Comparison of ENCODE assay signal across 8 cellular contexts in genomic region chr17:40095944-40096791, GRCh38. TPM values are rescaled to one million over a fixed set of nuclear protein-coding genes. Genes with fewer than 3 reads are reported as not detected.
A peak's percentile ranks its signal among the peaks of the same experiment; 100 is the strongest.
DNase-seq lines count a peak whose midpoint lies in the region; ATAC-seq, FAIRE-seq and TF ChIP-seq lines count a peak whose summit lies in the region.

No MANE protein-coding gene starts in this region.

- no peak overlapping the region for H2AK5ac ChIP-seq in trophoblast cell (ENCODE audit: low read length)

- no peak overlapping the region for H3K4ac ChIP-seq in trophoblast cell (ENCODE audit: low read depth, low read length)

- in situ Hi-C loops in GM12878 (cut with MboI): no loop called here

- intact Hi-C loops in GM12878 (cut with micrococcal nuclease; ENCODE audit: unreplicated experiment): no loop called here

- H3K18ac ChIP-seq in trophoblast cell (ENCODE audit: low read length): no peak overlapping the region

- no peaks in the 10 kb centered on the region for H3K9me3 ChIP-seq in GM12878 (replicated peaks; ENCODE audit: control insufficient read depth, insufficient read depth, low read length)
- H3K9me3 ChIP-seq in trophoblast cell (ENCODE audit: insufficient read depth, low read depth, low read length): peaks cover 2% of the 10 kb centered on the region
- H3K9me3 ChIP-seq in upper lobe of left lung: no peaks in the 10 kb centered on the region

- H3K79me2 ChIP-seq in GM12878 (ENCODE audit: control insufficient read depth, insufficient read depth, low read length): peaks cover 11% of the 10 kb centered on the region
- no peaks in the 10 kb centered on the region for H3K79me2 ChIP-seq in trophoblast cell (ENCODE audit: control insufficient read depth, insufficient read depth, low read length, poor library complexity)
- no peaks in the 10 kb centered on the region for H3K79me2 ChIP-seq in GM23338 (replicated peaks; ENCODE audit: insufficient read depth)

- FAIRE-seq in GM12892 (lab: Jason Lieb, UNC) (peak; percentile 97), GM12878 (lab: Jason Lieb, UNC) (peak; percentile 99)

- H3K4me3 ChIP-seq in GM12878: peak overlapping the region; percentile 61
- no peak overlapping the region for H3K4me3 ChIP-seq in trophoblast cell (ENCODE audit: low read depth, low read length)
- peak overlapping the region in 1 of 4 donors; percentile 13 for H3K4me3 ChIP-seq in upper lobe of left lung
- no peak overlapping the region for H3K4me3 ChIP-seq in GM23338

- DNase-seq in GM12892 (ENCODE audit: insufficient read length) (peak; percentile 97), HFFc6 (no peak), GM12878 (ENCODE audit: low read depth, low spot score) (peak; percentile 99), trophoblast cell (peak; percentile 41 to 42), upper lobe of left lung (peak in 1 of 2 donors; percentile 80), SKM-1 treated with dmso at 0.1 percent for 144 hours (lab: John Stamatoyannopoulos, UW; ENCODE audit: unreplicated experiment) (no peak), GM23338 (ENCODE audit: low spot score) (no peak)

- H3K27ac ChIP-seq in GM12878 (ENCODE audit: control insufficient read depth, insufficient read depth) (peak overlapping the region; percentile 83), trophoblast cell (ENCODE audit: low read depth, low read length) (no peak overlapping the region), upper lobe of left lung (peak overlapping the region; percentile 87 to 99 (median 94)), GM23338 (ENCODE audit: low read depth) (no peak overlapping the region)

- H2BK120ac ChIP-seq in trophoblast cell (ENCODE audit: insufficient read depth, low read length, poor library complexity): no peak overlapping the region

- ATAC-seq in GM12878: peak; percentile 78
- ATAC-seq in upper lobe of left lung (ENCODE audit: low FRiP score in 2 of 2): no peak
- ATAC-seq in GM23338: no peak

- RAD21 ChIA-PET in GM12878 (lab: Charles Lee; ENCODE audit: unreplicated experiment): interaction anchor here (1.3 to 7.7 kb wide), 2 partner anchors 15 to 72 kb away, joined by 3 to 155 read pairs; no protein-coding TSS in a partner anchor

- H3K9ac ChIP-seq in GM12878 (ENCODE audit: control insufficient read depth, insufficient read depth, low read length) (peak overlapping the region; percentile 47), trophoblast cell (ENCODE audit: low read length) (no peak overlapping the region)

- H3K4me1 ChIP-seq in GM12878 (ENCODE audit: control insufficient read depth, insufficient read depth, low read length): peaks cover 47% of the 10 kb centered on the region
- H3K4me1 ChIP-seq in trophoblast cell (ENCODE audit: control insufficient read depth in 1 of 2, insufficient read depth in 2 of 2, low read length in 2 of 2): peaks cover 18 to 30% of the 10 kb centered on the region in 2 experiments
- H3K4me1 ChIP-seq in upper lobe of left lung: peaks cover 50 to 80% (median 65%) of the 10 kb centered on the region in 4 donors
- H3K4me1 ChIP-seq in GM23338 (ENCODE audit: insufficient read depth): peaks cover 45% of the 10 kb centered on the region

- peaks cover 0 to 6% of the 10 kb centered on the region in 2 experiments; a peak in 3 of 4 replicates for H3K36me3 ChIP-seq in GM12878 (ENCODE audit: control insufficient read depth in 2 of 2, insufficient read depth in 2 of 2, low read length in 1 of 2)
- peaks cover 13% of the 10 kb centered on the region in 2 experiments for H3K36me3 ChIP-seq in trophoblast cell (ENCODE audit: control insufficient read depth in 1 of 2, insufficient read depth in 2 of 2, low read length in 2 of 2)
- H3K36me3 ChIP-seq in upper lobe of left lung: peaks cover 9 to 64% (median 49%) of the 10 kb centered on the region in 4 donors
- 0 out of 2 replicates have a peak, but pooled peaks cover 3% of the 10 kb centered on the region for H3K36me3 ChIP-seq in GM23338 (ENCODE audit: insufficient read depth)

- BruUV-seq in GM12878 (replicated peaks; lab: Mats Ljungman, UMichigan): TSS peak; percentile 98

- CTCF ChIA-PET in GM12878 (lab: Yijun Ruan, JAX): interaction anchor here (0.9 to 10.6 kb wide), 4 partner anchors 10 to 181 kb away, joined by 3 to 176 read pairs (median 6); no protein-coding TSS in a partner anchor

- H4K91ac ChIP-seq in trophoblast cell (ENCODE audit: low read depth, low read length): no peak overlapping the region

- TF ChIP-seq EP300 in GM12878 (IDR thresholded peaks at IDR 0.05; ENCODE audit: borderline replicate concordance in 1 of 2, control insufficient read depth in 1 of 2, low read depth in 2 of 2, low read length in 2 of 2) (no peak), upper lobe of left lung (IDR thresholded peaks at IDR 0.05) (peak in 2 of 4 donors; percentile 66 to 93)

- no peak overlapping the region for H2BK5ac ChIP-seq in trophoblast cell (ENCODE audit: low read depth, low read length, poor library complexity)

- no peak for TF ChIP-seq CTCF in HFFc6 (IDR thresholded peaks at IDR 0.05)
- TF ChIP-seq CTCF in GM12878 (IDR thresholded peaks at IDR 0.05 in 2 of 3, conservative IDR thresholded peaks at IDR 0.05 in 1 of 3; ENCODE audit: control insufficient read depth in 2 of 3, extremely low read depth in 1 of 3, insufficient read depth in 1 of 3, low read depth in 3 of 3, low read length in 3 of 3): no peak
- no peak for TF ChIP-seq CTCF in upper lobe of left lung (IDR thresholded peaks at IDR 0.05)
- no peak for TF ChIP-seq CTCF in GM23338 (conservative IDR thresholded peaks at IDR 0.05; ENCODE audit: low read depth in 2 of 2)

- H3K4me1 Mint-ChIP-seq in HFFc6 (ENCODE audit: low read depth) (peaks cover 59% of the 10 kb centered on the region), GM23338 (peaks cover 51% of the 10 kb centered on the region)
- H3K4me1 Mint-ChIP-seq in T-helper 1 cell treated with Interleukin-12 subunit alpha and Interleukin-12 subunit beta and Interleukin-4 antibody, amounts not matched to agents 30 μg/mL and 1 μg/mL, for 36 hours (ENCODE audit: low read depth): peaks cover 50% of the 10 kb centered on the region

- H3K4me3 Mint-ChIP-seq in HFFc6 (no peak overlapping the region; the same call in 1 of the 2 replicates), GM23338 (no peak overlapping the region)
- peak overlapping the region; percentile 68 for H3K4me3 Mint-ChIP-seq in T-helper 1 cell treated with Interleukin-12 subunit alpha and Interleukin-12 subunit beta and Interleukin-4 antibody, amounts not matched to agents 30 μg/mL and 1 μg/mL, for 36 hours

- no peak for TF ChIP-seq RAD21 in GM12878 (IDR thresholded peaks at IDR 0.05; ENCODE audit: insufficient read depth, low read depth, low read length)

- H3K27ac Mint-ChIP-seq in HFFc6 (peak overlapping the region; percentile 47; the same call in 1 of the 2 replicates), GM23338 (no peak overlapping the region)
- peak overlapping the region; percentile 80 for H3K27ac Mint-ChIP-seq in T-helper 1 cell treated with Interleukin-12 subunit alpha and Interleukin-12 subunit beta and Interleukin-4 antibody, amounts not matched to agents 30 μg/mL and 1 μg/mL, for 36 hours

- H3F3A ChIP-seq in GM23338 (replicated peaks; ENCODE audit: low read depth): peaks cover 11% of the 10 kb centered on the region; the same call in 1 of the 2 replicates

- no peak overlapping the region for H2BK12ac ChIP-seq in trophoblast cell (ENCODE audit: low read length)

- H3K27me3 Mint-ChIP-seq in HFFc6 (ENCODE audit: insufficient read depth) (peaks cover 8% of the 10 kb centered on the region), GM23338 (ENCODE audit: insufficient read depth, low read depth, poor library complexity) (peaks cover 34% of the 10 kb centered on the region)
- H3K27me3 Mint-ChIP-seq in T-helper 1 cell treated with Interleukin-12 subunit alpha and Interleukin-12 subunit beta and Interleukin-4 antibody, amounts not matched to agents 30 μg/mL and 1 μg/mL, for 36 hours (ENCODE audit: low read depth): peaks cover 1% of the 10 kb centered on the region

- POLR2A ChIA-PET in GM12878 (lab: Charles Lee): interaction anchor here (0.5 to 3.8 kb wide), 3 partner anchors 16 to 192 kb away, joined by 3 to 50 read pairs (median 3); no protein-coding TSS in a partner anchor

- H4K20me1 ChIP-seq in GM12878 (ENCODE audit: control insufficient read depth, insufficient read depth) (no peaks in the 10 kb centered on the region), GM23338 (replicated peaks; ENCODE audit: insufficient read depth) (no peaks in the 10 kb centered on the region)

- SMC1A ChIA-PET in GM12878 (lab: Charles Lee; ENCODE audit: uncharacterized antibody, unreplicated experiment): interaction anchor here (10.4 kb wide), 1 partner anchor 16 kb away, joined by 132 read pairs; no protein-coding TSS in a partner anchor

- 2% methylated on average over 23 of the region's 23 CpGs for WGBS in GM12878 (ENCODE audit: insufficient coverage, insufficient replicate concordance, low lambda C conversion rate, missing lambda C conversion rate)
- WGBS in trophoblast cell (ENCODE audit: extremely low coverage, insufficient coverage, insufficient read length): no CpG with 5 or more reads among the region's 23 CpGs
- WGBS in upper lobe of left lung, 2 donors: 44 to 54% methylated on average over 16 to 23 of the region's 23 CpGs

- H3K4me2 ChIP-seq in GM12878 (ENCODE audit: control insufficient read depth, insufficient read depth): peak overlapping the region; percentile 90
- no peak overlapping the region for H3K4me2 ChIP-seq in trophoblast cell (ENCODE audit: low read length)
- H3K4me2 ChIP-seq in GM23338: no peak overlapping the region

- peak; percentile 52; the same call in 1 of the 2 replicates for TF ChIP-seq POLR2A in GM12892 (IDR thresholded peaks at IDR 0.05; ENCODE audit: low read depth, low read length)
- TF ChIP-seq POLR2A in GM12878 (IDR thresholded peaks at IDR 0.05; ENCODE audit: low read depth, low read length): peak; percentile 57
- TF ChIP-seq POLR2A in upper lobe of left lung (IDR thresholded peaks at IDR 0.05): peak in 1 of 4 donors; percentile 17

- peaks cover 16% of the 10 kb centered on the region for H3K9me2 ChIP-seq in GM23338 (ENCODE audit: insufficient read depth)

- no peaks in the 10 kb centered on the region for H3K27me3 ChIP-seq in GM12878 (replicated peaks in 1 of 2; ENCODE audit: control insufficient read depth in 2 of 2, insufficient read depth in 2 of 2, low read length in 1 of 2)
- H3K27me3 ChIP-seq in trophoblast cell (ENCODE audit: insufficient read depth, low read length): no peaks in the 10 kb centered on the region
- no peaks in the 10 kb centered on the region for H3K27me3 ChIP-seq in upper lobe of left lung
- H3K27me3 ChIP-seq in GM23338 (ENCODE audit: insufficient read depth): peaks cover 11% of the 10 kb centered on the region

- no peak overlapping the region for H3K14ac ChIP-seq in trophoblast cell (ENCODE audit: low read length)

- H2AFZ ChIP-seq in GM12878 (ENCODE audit: control insufficient read depth, low read depth, low read length) (peak overlapping the region; percentile 46), trophoblast cell (ENCODE audit: insufficient read depth, low read length, poor library complexity) (no peak overlapping the region), GM23338 (no peak overlapping the region)

- peaks cover 11% of the 10 kb centered on the region for H3K79me1 ChIP-seq in trophoblast cell (ENCODE audit: low read length)

- no peak overlapping the region for H3K23ac ChIP-seq in trophoblast cell (ENCODE audit: low read length)

- H4K12ac ChIP-seq in trophoblast cell (ENCODE audit: low read depth, low read length): no peak overlapping the region

- no peak overlapping the region for H4K8ac ChIP-seq in trophoblast cell (ENCODE audit: low read depth, low read length)

- peaks cover 44% of the 10 kb centered on the region for H3K36me3 Mint-ChIP-seq in HFFc6 (ENCODE audit: low read depth)
- peaks cover 16% of the 10 kb centered on the region for H3K36me3 Mint-ChIP-seq in T-helper 1 cell treated with Interleukin-12 subunit alpha and Interleukin-12 subunit beta and Interleukin-4 antibody, amounts not matched to agents 30 μg/mL and 1 μg/mL, for 36 hours (ENCODE audit: low read depth)
- H3K36me3 Mint-ChIP-seq in GM23338 (ENCODE audit: low read depth): peaks cover 49% of the 10 kb centered on the region

- H3K9me3 Mint-ChIP-seq in HFFc6 (no peaks in the 10 kb centered on the region), GM23338 (peaks cover 11% of the 10 kb centered on the region; the same call in 2 of the 3 replicates)
- no peaks in the 10 kb centered on the region for H3K9me3 Mint-ChIP-seq in T-helper 1 cell treated with Interleukin-12 subunit alpha and Interleukin-12 subunit beta and Interleukin-4 antibody, amounts not matched to agents 30 μg/mL and 1 μg/mL, for 36 hours

RNA-seq across cellular contexts. Expression of gene NR1D1, which starts 4.2 kb away (rescaled TPM):
- 1.2 TPM for polyA plus RNA-seq in GM12892 (2012; ENCODE audit: missing spikeins)
- total RNA-seq in HFFc6 (2021; fragmentation: NEBNext Ultra II Directional; extraction: Animal tissue kit (Norgen Biotek cat#: 25700)): 10 to 100 TPM; 11.2 to 15.8 (median 15.1) TPM
- total RNA-seq in GM12878 (2013; cell fraction: nucleolus; rRNA removed): 5.0 TPM in 2 replicates
- total RNA-seq in GM12878 (2014; rRNA removed): 0.49 and 1.0 TPM in 2 replicates
- 0.31 and 0.37 TPM in 2 replicates for total RNA-seq in GM12878 (2014; rRNA removed; fragmentation: Illumina TruSeq; extraction: Trizol)
- total RNA-seq in GM12878 (2021): 3.4 and 3.6 TPM in 2 replicates
- polyA plus RNA-seq in GM12878 (2011; ENCODE audit: low read depth): 0.85 TPM
- 0.17 and 0.41 TPM in 2 replicates for polyA plus RNA-seq in GM12878 (2011; rRNA removed)
- 0.67 and 1.2 TPM in 2 replicates for polyA plus RNA-seq in GM12878 (2011; cell fraction: cytosol; rRNA removed)
- polyA plus RNA-seq in GM12878 (2011; cell fraction: nucleus; rRNA removed): 5.1 and 5.9 TPM in 2 replicates
- 2.0 and 3.6 TPM in 2 replicates for polyA plus RNA-seq in GM12878 (2012)
- 0.44 and 1.8 TPM in 2 replicates for polyA plus RNA-seq in GM12878 (2014; fragmentation: Illumina TruSeq; extraction: Trizol)
- polyA plus RNA-seq in GM12878 (2014; fragmentation: Nextera tagmentation; extraction: Ambion mirVana): under 1 TPM; 0.10 to 0.33 TPM
- polyA plus RNA-seq in GM12878 (2014; rRNA removed): 0.87 and 1.2 TPM in 2 replicates
- polyA plus RNA-seq in GM12878 (2016; fragmentation: Nextera tagmentation; extraction: Ambion mirVana): 1 to 10 TPM; 1.8 to 2.6 TPM
- 1.0 and 1.4 TPM in 2 replicates for polyA minus RNA-seq in GM12878 (2011; rRNA and poly(A)+ RNA removed)
- polyA minus RNA-seq in GM12878 (2011; cell fraction: cytosol; rRNA and poly(A)+ RNA removed): 2.1 TPM in 2 replicates
- polyA minus RNA-seq in GM12878 (2011; cell fraction: nucleus; rRNA and poly(A)+ RNA removed): 3.1 and 6.0 TPM in 2 replicates
- 2.0 and 2.2 TPM in 2 replicates for polyA plus RNA-seq in trophoblast cell (2013)
- total RNA-seq in upper lobe of left lung: 10 to 100 TPM in 5 of 6 donors, 1 to 10 TPM in 1; 3.8 to 24.7 (median 15.8) TPM
- 3.6 and 4.2 TPM in 2 replicates for total RNA-seq in GM23338 (2014; rRNA removed; shearing (Covaris generic))
- 3.1 and 3.3 TPM in 2 replicates for polyA plus RNA-seq in GM23338 (2016; fragmentation: Nextera tagmentation; extraction: Ambion mirVana)

RNA-seq across cellular contexts. Expression of gene MSL1, which starts 25.6 kb away (rescaled TPM):
- 57.4 TPM for polyA plus RNA-seq in GM12892 (2012; ENCODE audit: missing spikeins)
- total RNA-seq in HFFc6 (2021; fragmentation: NEBNext Ultra II Directional; extraction: Animal tissue kit (Norgen Biotek cat#: 25700)): 10 to 100 TPM; 61.2 to 67.8 (median 65.5) TPM
- total RNA-seq in GM12878 (2013; cell fraction: nucleolus; rRNA removed): 146 and 147 TPM in 2 replicates
- total RNA-seq in GM12878 (2014; rRNA removed): 56.3 and 57.6 TPM in 2 replicates
- 56.4 and 56.5 TPM in 2 replicates for total RNA-seq in GM12878 (2014; rRNA removed; fragmentation: Illumina TruSeq; extraction: Trizol)
- 47.8 and 50.6 TPM in 2 replicates for total RNA-seq in GM12878 (2021)
- polyA plus RNA-seq in GM12878 (2011; ENCODE audit: low read depth): 38.1 TPM
- polyA plus RNA-seq in GM12878 (2011; rRNA removed): 80.9 and 101 TPM in 2 replicates
- polyA plus RNA-seq in GM12878 (2011; cell fraction: cytosol; rRNA removed): 34.6 and 35.7 TPM in 2 replicates
- polyA plus RNA-seq in GM12878 (2011; cell fraction: nucleus; rRNA removed): 220 and 227 TPM in 2 replicates
- polyA plus RNA-seq in GM12878 (2012): 45.9 and 51.6 TPM in 2 replicates
- polyA plus RNA-seq in GM12878 (2014; fragmentation: Illumina TruSeq; extraction: Trizol): 95.2 and 110 TPM in 2 replicates
- 10 to 100 TPM; 11.1 to 18.0 TPM for polyA plus RNA-seq in GM12878 (2014; fragmentation: Nextera tagmentation; extraction: Ambion mirVana)
- polyA plus RNA-seq in GM12878 (2014; rRNA removed): 52.0 and 53.1 TPM in 2 replicates
- polyA plus RNA-seq in GM12878 (2016; fragmentation: Nextera tagmentation; extraction: Ambion mirVana): 1 to 10 TPM; 6.1 to 9.5 TPM
- polyA minus RNA-seq in GM12878 (2011; rRNA and poly(A)+ RNA removed): 33.0 and 40.5 TPM in 2 replicates
- 16.6 and 20.3 TPM in 2 replicates for polyA minus RNA-seq in GM12878 (2011; cell fraction: cytosol; rRNA and poly(A)+ RNA removed)
- 30.2 and 34.7 TPM in 2 replicates for polyA minus RNA-seq in GM12878 (2011; cell fraction: nucleus; rRNA and poly(A)+ RNA removed)
- polyA plus RNA-seq in trophoblast cell (2013): 52.5 and 54.4 TPM in 2 replicates
- total RNA-seq in upper lobe of left lung: 100 to 1,000 TPM in 3 of 6 donors, 10 to 100 TPM in 3; 57.6 to 240 (median 97.0) TPM
- total RNA-seq in GM23338 (2014; rRNA removed; shearing (Covaris generic)): 52.5 and 56.5 TPM in 2 replicates
- polyA plus RNA-seq in GM23338 (2016; fragmentation: Nextera tagmentation; extraction: Ambion mirVana): 14.3 and 16.2 TPM in 2 replicates

RNA-seq across cellular contexts. Expression of gene THRA, which starts 33.4 kb away (rescaled TPM):
- 1.5 TPM for polyA plus RNA-seq in GM12892 (2012; ENCODE audit: missing spikeins)
- total RNA-seq in HFFc6 (2021; fragmentation: NEBNext Ultra II Directional; extraction: Animal tissue kit (Norgen Biotek cat#: 25700)): 10 to 100 TPM; 29.3 to 33.7 (median 30.7) TPM
- total RNA-seq in GM12878 (2013; cell fraction: nucleolus; rRNA removed): 3.8 and 5.5 TPM in 2 replicates
- total RNA-seq in GM12878 (2014; rRNA removed) (0.65 and 0.68 TPM in 2 replicates), GM12878 (2014; rRNA removed; fragmentation: Illumina TruSeq; extraction: Trizol) (0.63 and 0.64 TPM in 2 replicates), GM12878 (2021) (1.5 and 2.0 TPM in 2 replicates), upper lobe of left lung (10 to 100 TPM; 31.0 to 55.3 (median 49.9) TPM)
- polyA plus RNA-seq in GM12878 (2011; ENCODE audit: low read depth): 1.2 TPM
- polyA plus RNA-seq in GM12878 (2011; rRNA removed) (0.81 and 1.1 TPM in 2 replicates), GM12878 (2014; fragmentation: Illumina TruSeq; extraction: Trizol) (1.0 and 1.2 TPM in 2 replicates), GM12878 (2014; fragmentation: Nextera tagmentation; extraction: Ambion mirVana) (under 1 TPM; 0.03 to 0.07 TPM), GM12878 (2014; rRNA removed) (0.64 and 0.81 TPM in 2 replicates), GM12878 (2016; fragmentation: Nextera tagmentation; extraction: Ambion mirVana) (under 1 TPM; 0.07 to 0.64 TPM), GM23338 (2016; fragmentation: Nextera tagmentation; extraction: Ambion mirVana) (3.4 and 3.6 TPM in 2 replicates)
- 1.5 TPM in 2 replicates for polyA plus RNA-seq in GM12878 (2011; cell fraction: cytosol; rRNA removed)
- 1.1 and 1.4 TPM in 2 replicates for polyA plus RNA-seq in GM12878 (2011; cell fraction: nucleus; rRNA removed)
- 1.9 and 2.2 TPM in 2 replicates for polyA plus RNA-seq in GM12878 (2012)
- polyA minus RNA-seq in GM12878 (2011; rRNA and poly(A)+ RNA removed): 1.1 and 1.4 TPM in 2 replicates
- polyA minus RNA-seq in GM12878 (2011; cell fraction: cytosol; rRNA and poly(A)+ RNA removed): 0.42 and 0.80 TPM in 2 replicates
- polyA minus RNA-seq in GM12878 (2011; cell fraction: nucleus; rRNA and poly(A)+ RNA removed): 0.48 and 0.57 TPM in 2 replicates
- polyA plus RNA-seq in trophoblast cell (2013): 4.1 TPM in 2 replicates
- total RNA-seq in GM23338 (2014; rRNA removed; shearing (Covaris generic)): 9.6 and 10.5 TPM in 2 replicates

RNA-seq across cellular contexts. Expression of gene MED24, which starts 42.0 kb away (rescaled TPM):
- 47.6 TPM for polyA plus RNA-seq in GM12892 (2012; ENCODE audit: missing spikeins)
- 10 to 100 TPM; 60.9 to 72.8 (median 65.3) TPM for total RNA-seq in HFFc6 (2021; fragmentation: NEBNext Ultra II Directional; extraction: Animal tissue kit (Norgen Biotek cat#: 25700))
- total RNA-seq in GM12878 (2013; cell fraction: nucleolus; rRNA removed): 191 and 225 TPM in 2 replicates
- 33.5 and 40.6 TPM in 2 replicates for total RNA-seq in GM12878 (2014; rRNA removed)
- total RNA-seq in GM12878 (2014; rRNA removed; fragmentation: Illumina TruSeq; extraction: Trizol): 32.8 and 35.3 TPM in 2 replicates
- 74.1 and 84.7 TPM in 2 replicates for total RNA-seq in GM12878 (2021)
- 47.6 TPM for polyA plus RNA-seq in GM12878 (2011; ENCODE audit: low read depth)
- polyA plus RNA-seq in GM12878 (2011; rRNA removed): 31.1 and 74.8 TPM in 2 replicates
- 78.2 and 80.7 TPM in 2 replicates for polyA plus RNA-seq in GM12878 (2011; cell fraction: cytosol; rRNA removed)
- 270 and 289 TPM in 2 replicates for polyA plus RNA-seq in GM12878 (2011; cell fraction: nucleus; rRNA removed)
- 54.5 and 59.0 TPM in 2 replicates for polyA plus RNA-seq in GM12878 (2012)
- polyA plus RNA-seq in GM12878 (2014; fragmentation: Illumina TruSeq; extraction: Trizol): 77.0 and 85.1 TPM in 2 replicates
- 10 to 100 TPM in 1 of 2 experiments, 1 to 10 TPM in 1; 5.4 to 10.3 TPM for polyA plus RNA-seq in GM12878 (2014; fragmentation: Nextera tagmentation; extraction: Ambion mirVana)
- 58.6 and 75.5 TPM in 2 replicates for polyA plus RNA-seq in GM12878 (2014; rRNA removed)
- 10 to 100 TPM; 89.9 to 97.4 TPM for polyA plus RNA-seq in GM12878 (2016; fragmentation: Nextera tagmentation; extraction: Ambion mirVana)
- polyA minus RNA-seq in GM12878 (2011; rRNA and poly(A)+ RNA removed): 93.6 and 96.4 TPM in 2 replicates
- 54.1 and 61.4 TPM in 2 replicates for polyA minus RNA-seq in GM12878 (2011; cell fraction: cytosol; rRNA and poly(A)+ RNA removed)
- polyA minus RNA-seq in GM12878 (2011; cell fraction: nucleus; rRNA and poly(A)+ RNA removed): 104 and 143 TPM in 2 replicates
- polyA plus RNA-seq in trophoblast cell (2013): 44.7 and 45.9 TPM in 2 replicates
- total RNA-seq in upper lobe of left lung: 100 to 1,000 TPM in 1 of 6 donors, 10 to 100 TPM in 5; 36.5 to 157 (median 71.0) TPM
- 88.9 and 95.1 TPM in 2 replicates for total RNA-seq in GM23338 (2014; rRNA removed; shearing (Covaris generic))
- 44.4 and 44.8 TPM in 2 replicates for polyA plus RNA-seq in GM23338 (2016; fragmentation: Nextera tagmentation; extraction: Ambion mirVana)

RNA-seq across cellular contexts. Expression of gene CASC3, which starts 44.2 kb away (rescaled TPM):
- polyA plus RNA-seq in GM12892 (2012; ENCODE audit: missing spikeins): 49.2 TPM
- total RNA-seq in HFFc6 (2021; fragmentation: NEBNext Ultra II Directional; extraction: Animal tissue kit (Norgen Biotek cat#: 25700)): 10 to 100 TPM; 49.5 to 67.7 (median 62.0) TPM
- 135 and 156 TPM in 2 replicates for total RNA-seq in GM12878 (2013; cell fraction: nucleolus; rRNA removed)
- total RNA-seq in GM12878 (2014; rRNA removed): 31.8 and 37.6 TPM in 2 replicates
- total RNA-seq in GM12878 (2014; rRNA removed; fragmentation: Illumina TruSeq; extraction: Trizol): 31.9 and 33.7 TPM in 2 replicates
- total RNA-seq in GM12878 (2021): 42.9 and 49.0 TPM in 2 replicates
- 30.2 TPM for polyA plus RNA-seq in GM12878 (2011; ENCODE audit: low read depth)
- 40.3 and 60.0 TPM in 2 replicates for polyA plus RNA-seq in GM12878 (2011; rRNA removed)
- polyA plus RNA-seq in GM12878 (2011; cell fraction: cytosol; rRNA removed): 39.7 and 54.1 TPM in 2 replicates
- polyA plus RNA-seq in GM12878 (2011; cell fraction: nucleus; rRNA removed): 126 and 159 TPM in 2 replicates
- polyA plus RNA-seq in GM12878 (2012): 40.4 and 44.5 TPM in 2 replicates
- polyA plus RNA-seq in GM12878 (2014; fragmentation: Illumina TruSeq; extraction: Trizol): 52.4 and 59.7 TPM in 2 replicates
- polyA plus RNA-seq in GM12878 (2014; fragmentation: Nextera tagmentation; extraction: Ambion mirVana): 10 to 100 TPM; 12.7 to 16.4 TPM
- polyA plus RNA-seq in GM12878 (2014; rRNA removed): 30.2 and 34.3 TPM in 2 replicates
- 10 to 100 TPM; 52.6 to 53.4 TPM for polyA plus RNA-seq in GM12878 (2016; fragmentation: Nextera tagmentation; extraction: Ambion mirVana)
- 40.6 and 41.8 TPM in 2 replicates for polyA minus RNA-seq in GM12878 (2011; rRNA and poly(A)+ RNA removed)
- 9.0 and 22.5 TPM in 2 replicates for polyA minus RNA-seq in GM12878 (2011; cell fraction: cytosol; rRNA and poly(A)+ RNA removed)
- polyA minus RNA-seq in GM12878 (2011; cell fraction: nucleus; rRNA and poly(A)+ RNA removed): 33.4 and 39.4 TPM in 2 replicates
- polyA plus RNA-seq in trophoblast cell (2013): 49.0 and 50.6 TPM in 2 replicates
- total RNA-seq in upper lobe of left lung: 100 to 1,000 TPM in 2 of 6 donors, 10 to 100 TPM in 4; 52.2 to 141 (median 75.0) TPM
- 76.1 and 82.9 TPM in 2 replicates for total RNA-seq in GM23338 (2014; rRNA removed; shearing (Covaris generic))
- polyA plus RNA-seq in GM23338 (2016; fragmentation: Nextera tagmentation; extraction: Ambion mirVana): 34.4 and 37.5 TPM in 2 replicates

Comparison
In these comparisons a context has a peak if more than half of its experiments do, and no peak if none do; other contexts are left out.
1. DNase-seq: peak in GM12892 (single experiment), GM12878 (single experiment) and trophoblast cell (2 of 2); none in HFFc6 (single experiment), SKM-1 treated with dmso at 0.1 percent for 144 hours (single experiment) and GM23338 (single experiment).
2. H3K27ac ChIP-seq: peak in GM12878 (single experiment) and upper lobe of left lung (4 of 4); none in trophoblast cell (single experiment) and GM23338 (single experiment).